Comparison of ENCODE assay signal across 20 cellular contexts in the genomic region with DNA sequence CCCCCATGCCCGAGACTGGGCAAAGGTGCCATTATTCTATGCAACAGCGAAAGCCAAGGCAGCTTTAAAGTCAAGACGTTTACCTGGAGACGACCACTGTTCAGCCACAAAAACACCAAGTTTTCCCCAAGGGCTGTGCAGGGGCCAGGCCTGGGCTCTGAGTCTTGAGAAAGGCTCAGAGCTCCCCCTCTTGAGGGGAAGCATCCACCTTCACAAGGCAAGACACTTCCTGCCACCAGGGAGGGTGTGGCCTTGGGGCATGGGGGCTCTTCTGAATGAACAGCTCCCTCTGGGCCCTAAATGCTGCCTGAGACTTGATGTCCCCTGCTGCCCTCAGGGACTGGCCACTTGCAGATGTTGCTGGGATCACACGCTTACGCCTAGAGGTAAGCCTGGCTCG. TPM values are rescaled to one million over a fixed set of nuclear protein-coding genes. Genes with fewer than 3 reads are reported as not detected.
A peak's percentile ranks its signal among the peaks of the same experiment; 100 is the strongest.
DNase-seq lines count a peak whose midpoint lies in the region; ATAC-seq and TF ChIP-seq lines count a peak whose summit lies in the region.
"Had no signal": no experiment of that assay in that cellular context is flagged by ENCODE, and none has a peak within 500 bp of the region (broad histone marks: within the 10 kb centered on the region; RNA-seq: fewer than 3 reads in every experiment).

No MANE protein-coding gene starts in this region.

- peaks cover 6% of the 10 kb centered on the region for H3K4me1 Mint-ChIP-seq in activated CD4-positive, alpha-beta T cell treated with anti-CD3 and anti-CD28 coated beads, Interleukin-2, amount 10 ng/mL, durations not matched to agents 7 days and 5 days
- H3K4me1 Mint-ChIP-seq in activated CD8-positive, alpha-beta T cell treated with anti-CD3 and anti-CD28 coated beads for 36 hours (ENCODE audit: low read depth), result peaks cover 14% of the 10 kb centered on the region
- peaks cover 24 to 43% of the 10 kb centered on the region in 2 donors for H3K4me1 Mint-ChIP-seq in natural killer cell treated with Interleukin-12 subunit alpha and Interleukin-12 subunit beta and Interleukin-15 and Interleukin-18, amount 100 ng/mL, for 72 hours (ENCODE audit: low read depth in 2 of 2)
- peaks cover 6% of the 10 kb centered on the region for H3K4me1 Mint-ChIP-seq in T-helper 2 cell treated with Interferon-gamma antibody and Interleukin-4, amounts not matched to agents 5 μg/mL and 100 μg/mL, for 36 hours (ENCODE audit: low read depth)

- CTCF ChIA-PET in activated CD4-positive, alpha-beta T cell treated with anti-CD3 and anti-CD28 coated beads, Interleukin-2, amount 10 ng/mL, durations not matched to agents 7 days and 5 days (lab: Charles Lee), result interaction anchor here (0.6 to 1.4 kb wide), 4 partner anchors 10 to 63 kb away, joined by 3 to 4 read pairs (median 4); no protein-coding TSS in a partner anchor
- CTCF ChIA-PET in activated CD8-positive, alpha-beta T cell treated with anti-CD3 and anti-CD28 coated beads for 36 hours (lab: Charles Lee), result interaction anchor here (1.0 to 1.3 kb wide), 4 partner anchors 12 to 104 kb away, joined by 3 to 4 read pairs (median 3); no protein-coding TSS in a partner anchor
- CTCF ChIA-PET in RWPE1 (lab: Yijun Ruan, JAX), result no interaction called here

- TF ChIP-seq CTCF in GM13977 (IDR thresholded peaks at IDR 0.05; ENCODE audit: extremely low read depth, insufficient read depth, missing control alignments) (peak; percentile 18), RWPE1 (conservative IDR thresholded peaks at IDR 0.05; ENCODE audit: low read depth) (no peak)
- no peak for TF ChIP-seq CTCF in activated CD8-positive, alpha-beta T cell treated with anti-CD3 and anti-CD28 coated beads for 36 hours (IDR thresholded peaks at IDR 0.05)

- in situ Hi-C loops in GM13977 (cut with MboI; ENCODE audit: low pct_unique_long_range_greater_than_20kb, low sequenced_read_pairs, unreplicated experiment), result no loop called here

- H3K27ac ChIP-seq in RWPE1, result no peak overlapping the region
- H3K27ac ChIP-seq: SJSA1 had no signal

- POLR2A ChIA-PET in activated CD4-positive, alpha-beta T cell treated with anti-CD3 and anti-CD28 coated beads, Interleukin-2, amount 10 ng/mL, durations not matched to agents 7 days and 5 days (lab: Charles Lee), result no interaction called here
- POLR2A ChIA-PET in activated CD8-positive, alpha-beta T cell treated with anti-CD3 and anti-CD28 coated beads for 36 hours (lab: Charles Lee), result interaction anchor here (1.0 to 1.1 kb wide), 2 partner anchors 14 to 41 kb away, joined by 3 read pairs; no protein-coding TSS in a partner anchor
- POLR2A ChIA-PET in RWPE1 (lab: Yijun Ruan, JAX; ENCODE audit: low non-redundant PET), result no interaction called here

- peak overlapping the region; percentile 68 for H3K27ac Mint-ChIP-seq in activated CD4-positive, alpha-beta T cell treated with anti-CD3 and anti-CD28 coated beads, Interleukin-2, amount 10 ng/mL, durations not matched to agents 7 days and 5 days
- no peak overlapping the region for H3K27ac Mint-ChIP-seq in activated CD8-positive, alpha-beta T cell treated with anti-CD3 and anti-CD28 coated beads for 36 hours
- peak overlapping the region; percentile 28 to 54 for H3K27ac Mint-ChIP-seq in natural killer cell treated with Interleukin-12 subunit alpha and Interleukin-12 subunit beta and Interleukin-15 and Interleukin-18, amount 100 ng/mL, for 72 hours
- no peak overlapping the region for H3K27ac Mint-ChIP-seq in T-helper 2 cell treated with Interferon-gamma antibody and Interleukin-4, amounts not matched to agents 5 μg/mL and 100 μg/mL, for 36 hours

- peak; percentile 30 for DNase-seq in activated CD4-positive, alpha-beta T cell treated with anti-CD3 and anti-CD28 coated beads, Interleukin-2, amount 10 ng/mL, durations not matched to agents 7 days and 5 days
- DNase-seq in activated CD4-positive, alpha-beta T cell treated with anti-CD3 and anti-CD28 coated beads for 1 hour, result no peak
- DNase-seq in GM13977 (ENCODE audit: low spot score) (no peak), LoVo (ENCODE audit: low spot score) (no peak), RWPE1 (ENCODE audit: low spot score) (no peak)
- peak; percentile 40 for DNase-seq in activated CD8-positive, alpha-beta T cell treated with anti-CD3 and anti-CD28 coated beads for 36 hours
- DNase-seq in natural killer cell treated with Interleukin-12 subunit alpha and Interleukin-12 subunit beta and Interleukin-15 and Interleukin-18, amount 100 ng/mL, for 72 hours (ENCODE audit: low spot score), result no peak
- DNase-seq in T-helper 2 cell treated with Interferon-gamma antibody and Interleukin-4, amounts not matched to agents 5 μg/mL and 100 μg/mL, for 36 hours (ENCODE audit: low spot score), result no peak
- DNase-seq: activated CD4-positive, alpha-beta T cell treated with anti-CD3 and anti-CD28 coated beads for 4 hours; amygdala; GOT3; mucosa of descending colon; NCI-H1092 treated with DMSO at 0.1 percent for 48 hours; NCI-H526; nucleus accumbens; trophoblast cell had no signal

- H3K9me3 Mint-ChIP-seq in activated CD4-positive, alpha-beta T cell treated with anti-CD3 and anti-CD28 coated beads, Interleukin-2, amount 10 ng/mL, durations not matched to agents 7 days and 5 days, result no peaks in the 10 kb centered on the region
- H3K9me3 Mint-ChIP-seq in activated CD8-positive, alpha-beta T cell treated with anti-CD3 and anti-CD28 coated beads for 36 hours, result no peaks in the 10 kb centered on the region
- H3K9me3 Mint-ChIP-seq in natural killer cell treated with Interleukin-12 subunit alpha and Interleukin-12 subunit beta and Interleukin-15 and Interleukin-18, amount 100 ng/mL, for 72 hours, result no peaks in the 10 kb centered on the region
- no peaks in the 10 kb centered on the region for H3K9me3 Mint-ChIP-seq in T-helper 2 cell treated with Interferon-gamma antibody and Interleukin-4, amounts not matched to agents 5 μg/mL and 100 μg/mL, for 36 hours
- H3K9me3 Mint-ChIP-seq: IgD-negative memory B cell had no signal

- peaks cover 8% of the 10 kb centered on the region for H3K36me3 Mint-ChIP-seq in activated CD4-positive, alpha-beta T cell treated with anti-CD3 and anti-CD28 coated beads, Interleukin-2, amount 10 ng/mL, durations not matched to agents 7 days and 5 days (ENCODE audit: low read depth)
- peaks cover 5% of the 10 kb centered on the region for H3K36me3 Mint-ChIP-seq in activated CD8-positive, alpha-beta T cell treated with anti-CD3 and anti-CD28 coated beads for 36 hours (ENCODE audit: low read depth)
- no peaks in the 10 kb centered on the region for H3K36me3 Mint-ChIP-seq in natural killer cell treated with Interleukin-12 subunit alpha and Interleukin-12 subunit beta and Interleukin-15 and Interleukin-18, amount 100 ng/mL, for 72 hours
- peaks cover 25% of the 10 kb centered on the region for H3K36me3 Mint-ChIP-seq in T-helper 2 cell treated with Interferon-gamma antibody and Interleukin-4, amounts not matched to agents 5 μg/mL and 100 μg/mL, for 36 hours (ENCODE audit: low read depth)

- intact Hi-C loops in activated CD8-positive, alpha-beta T cell treated with anti-CD3 and anti-CD28 coated beads for 36 hours (cut with micrococcal nuclease), result no loop called here

- peak; percentile 83 for ATAC-seq in activated CD8-positive, alpha-beta T cell treated with anti-CD3 and anti-CD28 coated beads for 36 hours
- no peak for ATAC-seq in natural killer cell treated with Interleukin-12 subunit alpha and Interleukin-12 subunit beta and Interleukin-15 and Interleukin-18, amount 100 ng/mL, for 72 hours
- ATAC-seq: esophagus mucosa, left lobe of liver, mucosa of descending colon had no signal

- no peaks in the 10 kb centered on the region for H3K27me3 Mint-ChIP-seq in activated CD4-positive, alpha-beta T cell treated with anti-CD3 and anti-CD28 coated beads, Interleukin-2, amount 10 ng/mL, durations not matched to agents 7 days and 5 days
- no peaks in the 10 kb centered on the region for H3K27me3 Mint-ChIP-seq in activated CD8-positive, alpha-beta T cell treated with anti-CD3 and anti-CD28 coated beads for 36 hours
- no peaks in the 10 kb centered on the region for H3K27me3 Mint-ChIP-seq in natural killer cell treated with Interleukin-12 subunit alpha and Interleukin-12 subunit beta and Interleukin-15 and Interleukin-18, amount 100 ng/mL, for 72 hours
- H3K27me3 Mint-ChIP-seq in T-helper 2 cell treated with Interferon-gamma antibody and Interleukin-4, amounts not matched to agents 5 μg/mL and 100 μg/mL, for 36 hours (ENCODE audit: low read depth), result no peaks in the 10 kb centered on the region
- H3K27me3 Mint-ChIP-seq: IgD-negative memory B cell had no signal

- H3K4me3 Mint-ChIP-seq in activated CD4-positive, alpha-beta T cell treated with anti-CD3 and anti-CD28 coated beads, Interleukin-2, amount 10 ng/mL, durations not matched to agents 7 days and 5 days, result no peak overlapping the region
- H3K4me3 Mint-ChIP-seq in activated CD8-positive, alpha-beta T cell treated with anti-CD3 and anti-CD28 coated beads for 36 hours, result no peak overlapping the region
- no peak overlapping the region for H3K4me3 Mint-ChIP-seq in natural killer cell treated with Interleukin-12 subunit alpha and Interleukin-12 subunit beta and Interleukin-15 and Interleukin-18, amount 100 ng/mL, for 72 hours
- no peak overlapping the region for H3K4me3 Mint-ChIP-seq in T-helper 2 cell treated with Interferon-gamma antibody and Interleukin-4, amounts not matched to agents 5 μg/mL and 100 μg/mL, for 36 hours

RNA-seq across cellular contexts. Expression of a gene that starts 26.5 kb away (rescaled TPM):
- not detected for total RNA-seq in activated CD4-positive, alpha-beta T cell treated with anti-CD3 and anti-CD28 coated beads, Interleukin-2, amount 10 ng/mL, durations not matched to agents 7 days and 5 days
- not detected for total RNA-seq in activated CD8-positive, alpha-beta T cell treated with anti-CD3 and anti-CD28 coated beads for 36 hours
- not detected for total RNA-seq in natural killer cell treated with Interleukin-12 subunit alpha and Interleukin-12 subunit beta and Interleukin-15 and Interleukin-18, amount 100 ng/mL, for 72 hours
- total RNA-seq: esophagus mucosa, SJSA1 had no signal

RNA-seq across cellular contexts. Expression of a gene that starts 29.1 kb away (rescaled TPM):
- total RNA-seq in activated CD4-positive, alpha-beta T cell treated with anti-CD3 and anti-CD28 coated beads, Interleukin-2, amount 10 ng/mL, durations not matched to agents 7 days and 5 days, result not detected
- total RNA-seq in activated CD8-positive, alpha-beta T cell treated with anti-CD3 and anti-CD28 coated beads for 36 hours, result not detected
- not detected for total RNA-seq in natural killer cell treated with Interleukin-12 subunit alpha and Interleukin-12 subunit beta and Interleukin-15 and Interleukin-18, amount 100 ng/mL, for 72 hours
- total RNA-seq: esophagus mucosa, SJSA1 had no signal

RNA-seq across cellular contexts. Expression of a gene that starts 33.7 kb away (rescaled TPM):
- not detected for total RNA-seq in activated CD4-positive, alpha-beta T cell treated with anti-CD3 and anti-CD28 coated beads, Interleukin-2, amount 10 ng/mL, durations not matched to agents 7 days and 5 days
- total RNA-seq in activated CD8-positive, alpha-beta T cell treated with anti-CD3 and anti-CD28 coated beads for 36 hours, result not detected
- total RNA-seq in natural killer cell treated with Interleukin-12 subunit alpha and Interleukin-12 subunit beta and Interleukin-15 and Interleukin-18, amount 100 ng/mL, for 72 hours, result not detected
- total RNA-seq: SJSA1 had no signal

RNA-seq across cellular contexts. Expression of a gene that starts 43.0 kb away (rescaled TPM):
- total RNA-seq in activated CD4-positive, alpha-beta T cell treated with anti-CD3 and anti-CD28 coated beads, Interleukin-2, amount 10 ng/mL, durations not matched to agents 7 days and 5 days, result 10 to 100 TPM; 25.5 to 30.6 TPM
- 10 to 100 TPM; 24.1 to 24.9 TPM for total RNA-seq in activated CD8-positive, alpha-beta T cell treated with anti-CD3 and anti-CD28 coated beads for 36 hours
- total RNA-seq in natural killer cell treated with Interleukin-12 subunit alpha and Interleukin-12 subunit beta and Interleukin-15 and Interleukin-18, amount 100 ng/mL, for 72 hours, result 10 to 100 TPM; 20.1 to 29.1 TPM

Comparison
In these comparisons a context has a peak if more than half of its experiments do, and no peak if none do; other contexts are left out.
1. DNase-seq: peak in activated CD4-positive, alpha-beta T cell treated with anti-CD3 and anti-CD28 coated beads, Interleukin-2, amount 10 ng/mL, durations not matched to agents 7 days and 5 days (single experiment) and activated CD8-positive, alpha-beta T cell treated with anti-CD3 and anti-CD28 coated beads for 36 hours (single experiment); none in activated CD4-positive, alpha-beta T cell treated with anti-CD3 and anti-CD28 coated beads for 1 hour (single experiment), GM13977 (single experiment), natural killer cell treated with Interleukin-12 subunit alpha and Interleukin-12 subunit beta and Interleukin-15 and Interleukin-18, amount 100 ng/mL, for 72 hours (single experiment), LoVo (single experiment), RWPE1 (single experiment) and T-helper 2 cell treated with Interferon-gamma antibody and Interleukin-4, amounts not matched to agents 5 μg/mL and 100 μg/mL, for 36 hours (single experiment).
2. H3K27ac Mint-ChIP-seq: peak in activated CD4-positive, alpha-beta T cell treated with anti-CD3 and anti-CD28 coated beads, Interleukin-2, amount 10 ng/mL, durations not matched to agents 7 days and 5 days (single experiment) and natural killer cell treated with Interleukin-12 subunit alpha and Interleukin-12 subunit beta and Interleukin-15 and Interleukin-18, amount 100 ng/mL, for 72 hours (2 of 2); none in activated CD8-positive, alpha-beta T cell treated with anti-CD3 and anti-CD28 coated beads for 36 hours (single experiment) and T-helper 2 cell treated with Interferon-gamma antibody and Interleukin-4, amounts not matched to agents 5 μg/mL and 100 μg/mL, for 36 hours (single experiment).